In genomic region chr22:22359465-22359864, GRCh38 we compare ENCODE assay signal across 27 cellular contexts.
"Had no signal": no experiment of that assay in that cellular context is flagged by ENCODE, and none has a peak within 500 bp of the region (broad histone marks: within the 10 kb centered on the region; RNA-seq: fewer than 3 reads in every experiment).

No MANE protein-coding gene starts in this region.

- H3K36me3 ChIP-seq: colonic mucosa, esophagus squamous epithelium, gastrocnemius medialis, gastroesophageal sphincter, heart left ventricle, heart right ventricle had no signal

- H3K27me3 ChIP-seq: colonic mucosa had no signal

- ATAC-seq: effector memory CD8-positive, alpha-beta T cell; esophagus mucosa; foreskin keratinocyte; gastrocnemius medialis; gastroesophageal sphincter; heart left ventricle; heart right ventricle had no signal

- H3K27ac ChIP-seq: colonic mucosa, coronary artery, dorsolateral prefrontal cortex, epithelial cell of prostate, esophagus squamous epithelium, foreskin keratinocyte, gastrocnemius medialis, gastroesophageal sphincter, heart left ventricle, heart right ventricle had no signal

- H3K9me3 ChIP-seq: colonic mucosa, esophagus squamous epithelium, gastrocnemius medialis, gastroesophageal sphincter, heart left ventricle, heart right ventricle had no signal

- H3K4me3 ChIP-seq: colonic mucosa, coronary artery, dorsolateral prefrontal cortex, esophagus squamous epithelium, gastrocnemius medialis, gastroesophageal sphincter, heart left ventricle, heart right ventricle had no signal

- H3K4me1 ChIP-seq: colonic mucosa, esophagus squamous epithelium, foreskin keratinocyte, gastrocnemius medialis, gastroesophageal sphincter, heart right ventricle had no signal

- FAIRE-seq: colon, endometrium, endothelial cell of umbilical vein, frontal cortex had no signal

- DNase-seq: colonic mucosa; cortex of kidney; dermis blood vessel endothelial cell; dorsolateral prefrontal cortex; effector CD4-positive, alpha-beta T cell; effector CD8-positive, alpha-beta T cell; effector memory CD4-positive, alpha-beta T cell; effector memory CD8-positive, alpha-beta T cell; endodermal cell; erythroblast; esophagus squamous epithelium; foreskin fibroblast; foreskin keratinocyte; foreskin melanocyte; gastrocnemius medialis; glutamatergic neuron; head of caudate nucleus; heart left ventricle; heart right ventricle had no signal
